2 cellular contexts compared by ENCODE assay signal in genomic region chr2:15082105-15083058, GRCh38.
TF ChIP-seq lines count a peak whose summit lies in the region.

No MANE protein-coding gene starts in this region.

TF ChIP-seq in HepG2, 621 proteins besides CTCF, POLR2A, EP300 and RAD21:
- no peak for TF ChIP-seq DMTF1 (CRISPR knock-in tag; IDR thresholded peaks at IDR 0.05)
- peak; percentile 71; the same call in 1 of the 2 replicates for TF ChIP-seq USF2 (IDR thresholded peaks at IDR 0.05; ENCODE audit: low read depth, low read length)
- TF ChIP-seq USF2 (CRISPR knock-in tag; IDR thresholded peaks at IDR 0.05; ENCODE audit: borderline replicate concordance) = no peak
- no peak for TF ChIP-seq POGK (CRISPR knock-in tag; conservative IDR thresholded peaks at IDR 0.05)
- peak; percentile 84 for TF ChIP-seq RAD51 (IDR thresholded peaks at IDR 0.05; ENCODE audit: borderline replicate concordance)
- TF ChIP-seq SRSF4 (IDR thresholded peaks at IDR 0.05; ENCODE audit: low read depth, low read length, poor library complexity, severe bottlenecking) = no peak

TF ChIP-seq in GM12878, 131 proteins besides CTCF, POLR2A, EP300 and RAD21:
- TF ChIP-seq RAD51 (IDR thresholded peaks at IDR 0.05) (peak; percentile 48; the same call in 1 of the 2 replicates), ZNF687 (IDR thresholded peaks at IDR 0.05) (no peak), ZBTB4 (CRISPR knock-in tag; IDR thresholded peaks at IDR 0.05) (no peak), SPI1 (IDR thresholded peaks at IDR 0.05; ENCODE audit: borderline replicate concordance, insufficient read depth, low read depth, low read length) (0 out of 2 replicates have a peak, but pooled peaks have one; percentile 40), CREM (IDR thresholded peaks at IDR 0.05; ENCODE audit: low read depth) (no peak), CBFB (IDR thresholded peaks at IDR 0.05; ENCODE audit: low read depth) (no peak)
